25 cellular contexts compared by ENCODE assay signal in genomic region chr7:27614102-27614501, GRCh38.
"Had no signal": no experiment of that assay in that cellular context is flagged by ENCODE, and none has a peak within 500 bp of the region (broad histone marks: within the 10 kb centered on the region; RNA-seq: fewer than 3 reads in every experiment).

No MANE protein-coding gene starts in this region.

- FAIRE-seq: pancreas, small intestine, urothelium cell line had no signal

- H3K9me3 ChIP-seq: pancreas, right lobe of liver, thyroid gland, vagina had no signal

- DNase-seq: nephron progenitor cell; nucleus accumbens; pancreas; psoas muscle; right cardiac atrium; right lobe of liver; sigmoid colon; small intestine; stimulated activated CD4-positive, alpha-beta T cell treated with anti-CD3 and anti-CD28 coated beads, Interleukin-15, amount 100 ng/mL, for 24 hours; stimulated activated CD4-positive, alpha-beta T cell treated with anti-CD3 and anti-CD28 coated beads, Interleukin-2, amount 100 ng/mL, for 24 hours; stimulated activated CD4-positive, alpha-beta T cell treated with anti-CD3 and anti-CD28 coated beads, Interleukin-2, amount 100 ng/mL, for 48 hours; stimulated activated CD4-positive, alpha-beta T cell treated with anti-CD3 and anti-CD28 coated beads, Interleukin-4, amount 100 ng/mL, for 24 hours; stimulated activated naive B cell treated with anti-CD40 and anti-IgM and Interleukin-4, amounts not matched to agents 10 μg/mL and 1 μg/mL and 100 μg/mL, for 72 hours; stimulated activated naive CD4-positive, alpha-beta T cell treated with Interleukin-2 at 50 U/mL for 16 hours; stomach; thyroid gland; trophoblast cell; upper lobe of left lung had no signal

- H3K4me1 ChIP-seq: pancreas, stomach, tibial nerve had no signal

- H3K36me3 ChIP-seq: neutrophil, pancreas, right lobe of liver, thyroid gland had no signal

- H3K27ac ChIP-seq: neutrophil, pancreas, psoas muscle, right lobe of liver, sigmoid colon, stomach, thoracic aorta, thyroid gland, tibial nerve, upper lobe of left lung, vagina had no signal

- ATAC-seq: natural killer cell treated with Interleukin-12 subunit alpha and Interleukin-12 subunit beta and Interleukin-15 and Interleukin-18, amount 100 ng/mL, for 72 hours; pancreas; psoas muscle; right cardiac atrium; right lobe of liver; stimulated activated effector memory CD8-positive, alpha-beta T cell treated with anti-CD3 and anti-CD28 coated beads, Interleukin-12 subunit alpha, Interleukin-12 subunit beta, amount 100 ng/mL, for 72 hours; stimulated activated naive B cell treated with anti-CD40 and anti-IgM and Interleukin-4, amounts not matched to agents 10 μg/mL and 1 μg/mL and 100 μg/mL, for 72 hours had no signal

- H3K4me3 ChIP-seq: pancreas, psoas muscle, right lobe of liver, sigmoid colon, stomach, thoracic aorta, thyroid gland, tibial nerve, upper lobe of left lung, vagina had no signal

- H3K27me3 ChIP-seq: neutrophil, pancreas, right lobe of liver, sigmoid colon, stomach, thyroid gland, tibial nerve, upper lobe of left lung, vagina had no signal
